1 cellular context compared by ENCODE assay signal in the genomic region with DNA sequence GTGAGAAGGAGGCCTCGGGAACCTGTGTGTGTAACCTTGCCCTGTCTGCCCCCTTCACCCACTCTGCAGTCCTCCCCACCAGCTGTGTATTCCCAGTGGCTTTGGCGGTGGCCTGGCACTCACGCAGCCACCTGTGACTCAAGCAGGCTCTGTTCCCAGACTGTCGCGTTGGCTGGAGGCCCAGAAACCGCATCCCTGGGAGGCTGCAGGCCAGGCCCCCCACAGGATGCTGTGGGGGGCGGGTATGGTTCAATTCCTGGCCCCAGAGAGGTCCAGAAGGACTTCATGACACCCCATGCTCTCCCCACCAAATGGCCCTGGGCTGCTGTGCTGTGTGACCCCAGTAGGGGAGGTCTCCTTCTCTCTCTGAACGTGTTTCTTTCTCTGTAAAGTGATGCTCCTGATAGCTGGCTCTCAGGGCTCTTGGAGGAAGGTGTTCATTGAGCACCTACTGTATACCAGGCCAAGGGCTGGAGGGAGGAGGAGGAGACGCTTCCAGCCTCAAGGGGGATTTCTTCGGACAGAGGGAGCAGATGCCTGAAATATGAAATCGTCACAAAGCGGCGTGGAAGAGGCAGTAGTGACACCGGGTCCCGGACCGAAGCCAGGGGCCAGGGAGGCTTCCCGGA.
TF ChIP-seq lines count a peak whose summit lies in the region.

No MANE protein-coding gene starts in this region.

TF ChIP-seq in HEK293, 187 proteins besides CTCF, POLR2A, EP300 and RAD21 (continued from another document and continues in another):
- TF ChIP-seq SALL2 (tag by site-specific recombination; IDR thresholded peaks at IDR 0.05; ENCODE audit: borderline replicate concordance), result no peak
- no peak for TF ChIP-seq ZNF274 (IDR thresholded peaks at IDR 0.05; ENCODE audit: low read length)
- no peak for TF ChIP-seq ZNF274 (tag by site-specific recombination; IDR thresholded peaks at IDR 0.05; ENCODE audit: borderline replicate concordance)
- TF ChIP-seq ZIC2 (tag by site-specific recombination; IDR thresholded peaks at IDR 0.05), result peak; percentile 97
- no peak for TF ChIP-seq ZNF529 (tag by site-specific recombination; IDR thresholded peaks at IDR 0.05; ENCODE audit: insufficient replicate concordance)
- TF ChIP-seq ZFP41 (tag by site-specific recombination; IDR thresholded peaks at IDR 0.05; ENCODE audit: borderline replicate concordance), result no peak
- no peak for TF ChIP-seq ZNF175 (tag by site-specific recombination; IDR thresholded peaks at IDR 0.05)
- TF ChIP-seq PRDM4 (tag by site-specific recombination; IDR thresholded peaks at IDR 0.05), result no peak
- TF ChIP-seq ZNF155 (tag by site-specific recombination; IDR thresholded peaks at IDR 0.05), result no peak
- peak; percentile 99 for TF ChIP-seq PRDM10 (tag by site-specific recombination; IDR thresholded peaks at IDR 0.05)
- TF ChIP-seq, protein P1, sequence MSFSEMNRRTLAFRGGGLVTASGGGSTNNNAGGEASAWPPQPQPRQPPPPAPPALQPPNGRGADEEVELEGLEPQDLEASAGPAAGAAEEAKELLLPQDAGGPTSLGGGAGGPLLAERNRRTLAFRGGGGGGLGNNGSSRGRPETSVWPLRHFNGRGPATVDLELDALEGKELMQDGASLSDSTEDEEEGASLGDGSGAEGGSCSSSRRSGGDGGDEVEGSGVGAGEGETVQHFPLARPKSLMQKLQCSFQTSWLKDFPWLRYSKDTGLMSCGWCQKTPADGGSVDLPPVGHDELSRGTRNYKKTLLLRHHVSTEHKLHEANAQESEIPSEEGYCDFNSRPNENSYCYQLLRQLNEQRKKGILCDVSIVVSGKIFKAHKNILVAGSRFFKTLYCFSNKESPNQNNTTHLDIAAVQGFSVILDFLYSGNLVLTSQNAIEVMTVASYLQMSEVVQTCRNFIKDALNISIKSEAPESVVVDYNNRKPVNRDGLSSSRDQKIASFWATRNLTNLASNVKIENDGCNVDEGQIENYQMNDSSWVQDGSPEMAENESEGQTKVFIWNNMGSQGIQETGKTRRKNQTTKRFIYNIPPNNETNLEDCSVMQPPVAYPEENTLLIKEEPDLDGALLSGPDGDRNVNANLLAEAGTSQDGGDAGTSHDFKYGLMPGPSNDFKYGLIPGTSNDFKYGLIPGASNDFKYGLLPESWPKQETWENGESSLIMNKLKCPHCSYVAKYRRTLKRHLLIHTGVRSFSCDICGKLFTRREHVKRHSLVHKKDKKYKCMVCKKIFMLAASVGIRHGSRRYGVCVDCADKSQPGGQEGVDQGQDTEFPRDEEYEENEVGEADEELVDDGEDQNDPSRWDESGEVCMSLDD (tag by site-specific recombination; IDR thresholded peaks at IDR 0.05), result no peak
- no peak for TF ChIP-seq ZNF426 (tag by site-specific recombination; IDR thresholded peaks at IDR 0.05)
- no peak for TF ChIP-seq ZNF624 (tag by site-specific recombination; IDR thresholded peaks at IDR 0.05)
- no peak for TF ChIP-seq ZNF449 (tag by site-specific recombination; IDR thresholded peaks at IDR 0.05)
- no peak for TF ChIP-seq ZNF670 (tag by site-specific recombination; IDR thresholded peaks at IDR 0.05; ENCODE audit: low read depth)
- TF ChIP-seq ZBTB49 (tag by site-specific recombination; IDR thresholded peaks at IDR 0.05; ENCODE audit: low read depth), result no peak
- TF ChIP-seq, protein P2, sequence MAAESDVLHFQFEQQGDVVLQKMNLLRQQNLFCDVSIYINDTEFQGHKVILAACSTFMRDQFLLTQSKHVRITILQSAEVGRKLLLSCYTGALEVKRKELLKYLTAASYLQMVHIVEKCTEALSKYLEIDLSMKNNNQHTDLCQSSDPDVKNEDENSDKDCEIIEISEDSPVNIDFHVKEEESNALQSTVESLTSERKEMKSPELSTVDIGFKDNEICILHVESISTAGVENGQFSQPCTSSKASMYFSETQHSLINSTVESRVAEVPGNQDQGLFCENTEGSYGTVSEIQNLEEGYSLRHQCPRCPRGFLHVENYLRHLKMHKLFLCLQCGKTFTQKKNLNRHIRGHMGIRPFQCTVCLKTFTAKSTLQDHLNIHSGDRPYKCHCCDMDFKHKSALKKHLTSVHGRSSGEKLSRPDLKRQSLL (tag by site-specific recombination; IDR thresholded peaks at IDR 0.05), result no peak
- no peak for TF ChIP-seq GLI2 (tag by site-specific recombination; IDR thresholded peaks at IDR 0.05; ENCODE audit: borderline replicate concordance, low read depth)
- peak; percentile 79; the same call in 1 of the 2 replicates for TF ChIP-seq SCRT1 (tag by site-specific recombination; IDR thresholded peaks at IDR 0.05; ENCODE audit: borderline replicate concordance)
- no peak for TF ChIP-seq ZBTB48 (tag by site-specific recombination; IDR thresholded peaks at IDR 0.05)
- no peak for TF ChIP-seq ZNF114 (tag by site-specific recombination; IDR thresholded peaks at IDR 0.05)
- TF ChIP-seq IKZF3 (tag by site-specific recombination; IDR thresholded peaks at IDR 0.05), result peak; percentile 56; the same call in 1 of the 2 replicates
- TF ChIP-seq ZNF184 (tag by site-specific recombination; IDR thresholded peaks at IDR 0.05), result no peak
- no peak for TF ChIP-seq ZNF626 (tag by site-specific recombination; IDR thresholded peaks at IDR 0.05)
- no peak for TF ChIP-seq ZXDB (tag by site-specific recombination; IDR thresholded peaks at IDR 0.05)
- TF ChIP-seq ZNF132 (tag by site-specific recombination; IDR thresholded peaks at IDR 0.05; ENCODE audit: borderline replicate concordance), result no peak
- TF ChIP-seq GLIS1 (tag by site-specific recombination; IDR thresholded peaks at IDR 0.05), result peak; percentile 100
- TF ChIP-seq ZBTB1 (tag by site-specific recombination; IDR thresholded peaks at IDR 0.05), result no peak
- TF ChIP-seq ZSCAN4 (tag by site-specific recombination; IDR thresholded peaks at IDR 0.05), result no peak
- no peak for TF ChIP-seq ZNF148 (tag by site-specific recombination; IDR thresholded peaks at IDR 0.05; ENCODE audit: borderline replicate concordance)
- TF ChIP-seq OVOL3 (tag by site-specific recombination; IDR thresholded peaks at IDR 0.05), result no peak
- no peak for TF ChIP-seq ZSCAN16 (tag by site-specific recombination; IDR thresholded peaks at IDR 0.05)
- no peak for TF ChIP-seq ZNF707 (tag by site-specific recombination; IDR thresholded peaks at IDR 0.05)
- TF ChIP-seq, protein P3, sequence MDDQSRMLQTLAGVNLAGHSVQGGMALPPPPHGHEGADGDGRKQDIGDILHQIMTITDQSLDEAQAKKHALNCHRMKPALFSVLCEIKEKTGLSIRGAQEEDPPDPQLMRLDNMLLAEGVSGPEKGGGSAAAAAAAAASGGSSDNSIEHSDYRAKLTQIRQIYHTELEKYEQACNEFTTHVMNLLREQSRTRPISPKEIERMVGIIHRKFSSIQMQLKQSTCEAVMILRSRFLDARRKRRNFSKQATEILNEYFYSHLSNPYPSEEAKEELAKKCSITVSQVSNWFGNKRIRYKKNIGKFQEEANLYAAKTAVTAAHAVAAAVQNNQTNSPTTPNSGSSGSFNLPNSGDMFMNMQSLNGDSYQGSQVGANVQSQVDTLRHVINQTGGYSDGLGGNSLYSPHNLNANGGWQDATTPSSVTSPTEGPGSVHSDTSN (CRISPR knock-in tag; IDR thresholded peaks at IDR 0.05), result no peak
- no peak for TF ChIP-seq ZNF23 (tag by site-specific recombination; IDR thresholded peaks at IDR 0.05; ENCODE audit: borderline replicate concordance)
- peak; percentile 63 for TF ChIP-seq GLIS2 (tag by site-specific recombination; IDR thresholded peaks at IDR 0.05)
